Comparison of ENCODE assay signal across 15 cellular contexts in the genomic region with DNA sequence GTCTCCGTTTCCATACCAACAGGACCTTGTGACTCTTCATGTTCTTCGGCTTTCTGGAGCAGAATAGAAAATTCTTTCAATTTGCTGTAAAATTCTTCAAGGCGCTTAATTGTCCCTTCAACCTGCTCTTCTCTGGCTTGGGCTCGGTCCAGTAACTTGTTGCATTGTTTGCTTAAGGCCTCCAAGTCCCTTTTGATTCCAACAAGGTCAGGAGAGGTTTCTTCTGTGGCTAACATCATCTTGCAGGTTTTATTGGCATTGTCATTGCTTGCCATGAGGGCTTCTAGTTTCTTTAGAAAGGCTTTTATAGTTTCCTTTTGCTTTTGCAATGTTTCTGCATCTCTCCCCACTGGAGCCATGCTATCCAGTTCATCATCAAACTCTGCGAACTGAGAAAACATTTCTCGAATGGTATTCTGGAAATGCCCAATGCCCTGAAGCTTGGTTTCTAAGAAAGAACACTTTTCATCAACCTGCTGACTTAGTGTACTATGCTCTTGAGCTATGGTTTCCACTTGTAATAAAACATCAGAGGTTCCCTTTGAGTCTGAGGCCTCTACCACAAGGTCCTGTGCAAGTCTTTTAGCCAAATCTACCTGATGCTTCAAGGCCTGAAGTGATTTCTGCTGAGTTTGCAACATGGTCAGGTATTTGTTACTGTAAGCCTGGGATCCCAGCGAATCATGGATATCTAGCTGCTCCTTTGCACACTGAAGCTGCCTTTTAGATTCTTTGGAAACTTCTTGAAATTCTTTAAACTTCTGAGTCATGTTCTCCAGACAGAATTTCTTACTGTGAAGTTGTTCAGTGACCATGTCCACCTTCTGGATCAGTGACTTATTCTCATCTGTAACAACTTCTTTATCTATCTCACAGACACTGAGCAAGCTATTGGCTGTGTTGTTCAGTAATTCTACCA.
DNase-seq lines count a peak whose midpoint lies in the region; ATAC-seq and TF ChIP-seq lines count a peak whose summit lies in the region.
"Had no signal": no experiment of that assay in that cellular context is flagged by ENCODE, and none has a peak within 500 bp of the region (broad histone marks: within the 10 kb centered on the region; RNA-seq: fewer than 3 reads in every experiment).

No MANE protein-coding gene starts in this region.

- H3K9me3 ChIP-seq in heart left ventricle (no peaks in the 10 kb centered on the region), right cardiac atrium (ENCODE audit: control insufficient read depth, low read length) (no peaks in the 10 kb centered on the region), uterus (no peaks in the 10 kb centered on the region)
- H3K9me3 ChIP-seq: breast epithelium had no signal

- no peaks in the 10 kb centered on the region for H3K27me3 ChIP-seq in heart left ventricle
- no peaks in the 10 kb centered on the region for H3K27me3 ChIP-seq in right cardiac atrium (ENCODE audit: control insufficient read depth, insufficient read depth)
- no peaks in the 10 kb centered on the region for H3K27me3 ChIP-seq in brain microvascular endothelial cell (replicated peaks)
- H3K27me3 ChIP-seq in uterus = no peaks in the 10 kb centered on the region
- H3K27me3 ChIP-seq: breast epithelium had no signal

- H3K4me1 Mint-ChIP-seq in T-helper 2 cell treated with Interferon-gamma antibody and Interleukin-4, amounts not matched to agents 5 μg/mL and 100 μg/mL, for 36 hours (ENCODE audit: low read depth) = no peaks in the 10 kb centered on the region
- H3K4me1 Mint-ChIP-seq: activated CD4-positive, alpha-beta T cell treated with anti-CD3 and anti-CD28 coated beads, Interleukin-2, amount 10 ng/mL, durations not matched to agents 24 days and 14 days; activated T-helper 17 cell treated with anti-CD3 and anti-CD28 coated beads, Interleukin-2, amount 50 U/mL, for 72 hours; naive B cell had no signal

- H3K9me3 Mint-ChIP-seq in T-helper 2 cell treated with Interferon-gamma antibody and Interleukin-4, amounts not matched to agents 5 μg/mL and 100 μg/mL, for 36 hours = no peaks in the 10 kb centered on the region
- H3K9me3 Mint-ChIP-seq: activated CD4-positive, alpha-beta T cell treated with anti-CD3 and anti-CD28 coated beads, Interleukin-2, amount 10 ng/mL, durations not matched to agents 24 days and 14 days; activated T-helper 17 cell treated with anti-CD3 and anti-CD28 coated beads, Interleukin-2, amount 50 U/mL, for 72 hours; naive B cell had no signal

- peaks cover 0 to 54% (median 11%) of the 10 kb centered on the region in 9 donors for H3K36me3 ChIP-seq in heart left ventricle
- H3K36me3 ChIP-seq in brain microvascular endothelial cell (replicated peaks) = peaks cover 12% of the 10 kb centered on the region
- no peaks in the 10 kb centered on the region for H3K36me3 ChIP-seq in uterus
- H3K36me3 ChIP-seq: breast epithelium had no signal

- H3K36me3 Mint-ChIP-seq in T-helper 2 cell treated with Interferon-gamma antibody and Interleukin-4, amounts not matched to agents 5 μg/mL and 100 μg/mL, for 36 hours (ENCODE audit: low read depth) = no peaks in the 10 kb centered on the region
- H3K36me3 Mint-ChIP-seq: naive B cell had no signal

- intact Hi-C loops in heart left ventricle (cut with DNase I) = loop anchor here in 3 of 10 donors (5.0 to 10.0 kb wide), 3 partner anchors 55 to 190 kb away; no protein-coding TSS in a partner anchor
- intact Hi-C loops in right cardiac atrium (cut with DNase I) = no loop called here
- intact Hi-C loops in uterus (cut with DNase I; ENCODE audit: low total_unique reads) = no loop called here

- DNase-seq in heart left ventricle = no peak
- no peak for DNase-seq in right cardiac atrium
- peak; percentile 43 for DNase-seq in brain microvascular endothelial cell
- DNase-seq in kidney tubule cell (ENCODE audit: low spot score) = peak; percentile 94
- no peak for DNase-seq in uterus
- DNase-seq in central memory CD4-positive, alpha-beta T cell = no peak
- DNase-seq in activated CD8-positive, alpha-beta memory T cell treated with anti-CD3 and anti-CD28 coated beads for 24 hours = no peak
- no peak for DNase-seq in T-helper 2 cell treated with Interferon-gamma antibody and Interleukin-4, amounts not matched to agents 5 μg/mL and 100 μg/mL, for 36 hours (ENCODE audit: low spot score)
- DNase-seq: activated CD4-positive, alpha-beta T cell treated with anti-CD3 and anti-CD28 coated beads, Interleukin-2, amount 10 ng/mL, durations not matched to agents 24 days and 14 days; naive B cell had no signal

- no peak overlapping the region for H3K27ac Mint-ChIP-seq in T-helper 2 cell treated with Interferon-gamma antibody and Interleukin-4, amounts not matched to agents 5 μg/mL and 100 μg/mL, for 36 hours
- H3K27ac Mint-ChIP-seq: activated CD4-positive, alpha-beta T cell treated with anti-CD3 and anti-CD28 coated beads, Interleukin-2, amount 10 ng/mL, durations not matched to agents 24 days and 14 days; activated T-helper 17 cell treated with anti-CD3 and anti-CD28 coated beads, Interleukin-2, amount 50 U/mL, for 72 hours had no signal

- in situ Hi-C loops in brain microvascular endothelial cell (cut with HindIII; ENCODE audit: low pct_ligation_motif_present, low sequenced_read_pairs) = no loop called here

- no peak for TF ChIP-seq POLR2A in heart left ventricle (IDR thresholded peaks at IDR 0.05)
- TF ChIP-seq POLR2A in uterus (IDR thresholded peaks at IDR 0.05) = no peak

- H3K4me1 ChIP-seq in heart left ventricle (peaks cover 6 to 83% (median 43%) of the 10 kb centered on the region in 12 donors), right cardiac atrium (ENCODE audit: control insufficient read depth, insufficient read depth, low read length) (peaks cover 2% of the 10 kb centered on the region), uterus (peaks cover 0 to 12% of the 10 kb centered on the region in 2 donors)
- H3K4me1 ChIP-seq: breast epithelium had no signal

- H3K27ac ChIP-seq in heart left ventricle = peak overlapping the region in 8 of 12 donors; percentile 5 to 73 (median 20)
- H3K27ac ChIP-seq in right cardiac atrium (ENCODE audit: low read length) = no peak overlapping the region
- H3K27ac ChIP-seq in brain microvascular endothelial cell = no peak overlapping the region
- peak overlapping the region; percentile 10 to 77 for H3K27ac ChIP-seq in uterus
- H3K27ac ChIP-seq: 22Rv1, breast epithelium, epithelial cell of prostate had no signal

- no peak for ATAC-seq in heart left ventricle
- ATAC-seq in right cardiac atrium = no peak
- ATAC-seq: activated T-helper 17 cell treated with anti-CD3 and anti-CD28 coated beads, Interleukin-2, amount 50 U/mL, for 72 hours had no signal

- no peaks in the 10 kb centered on the region for H3K27me3 Mint-ChIP-seq in T-helper 2 cell treated with Interferon-gamma antibody and Interleukin-4, amounts not matched to agents 5 μg/mL and 100 μg/mL, for 36 hours (ENCODE audit: low read depth)
- H3K27me3 Mint-ChIP-seq: activated T-helper 17 cell treated with anti-CD3 and anti-CD28 coated beads, Interleukin-2, amount 50 U/mL, for 72 hours; naive B cell had no signal

- no peak overlapping the region for H3K4me3 ChIP-seq in heart left ventricle
- no peak overlapping the region for H3K4me3 ChIP-seq in right cardiac atrium (ENCODE audit: low read length)
- no peak overlapping the region for H3K4me3 ChIP-seq in brain microvascular endothelial cell (ENCODE audit: low read depth, low read length)
- no peak overlapping the region for H3K4me3 ChIP-seq in uterus
- H3K4me3 ChIP-seq: breast epithelium, skin epidermis had no signal

- no peak overlapping the region for H3K4me3 Mint-ChIP-seq in T-helper 2 cell treated with Interferon-gamma antibody and Interleukin-4, amounts not matched to agents 5 μg/mL and 100 μg/mL, for 36 hours
- H3K4me3 Mint-ChIP-seq: activated CD4-positive, alpha-beta T cell treated with anti-CD3 and anti-CD28 coated beads, Interleukin-2, amount 10 ng/mL, durations not matched to agents 24 days and 14 days; activated T-helper 17 cell treated with anti-CD3 and anti-CD28 coated beads, Interleukin-2, amount 50 U/mL, for 72 hours; naive B cell had no signal

- 78 to 87% (median 84%) methylated on average over 7 of the region's 7 CpGs for WGBS in heart left ventricle, 4 donors
- 92% methylated on average over 7 of the region's 7 CpGs for whole genome bisulfite sequencing in right cardiac atrium

- TF ChIP-seq CTCF in heart left ventricle (IDR thresholded peaks at IDR 0.05) (no peak), brain microvascular endothelial cell (IDR thresholded peaks at IDR 0.05; ENCODE audit: low read depth, low read length, missing control alignments) (no peak), uterus (IDR thresholded peaks at IDR 0.05) (no peak)

Comparison
In these comparisons a context has a peak if more than half of its experiments do, and no peak if none do; other contexts are left out.
1. H3K27ac ChIP-seq: peak in heart left ventricle (8 of 12) and uterus (2 of 2); none in right cardiac atrium (single experiment) and brain microvascular endothelial cell (single experiment).
2. DNase-seq: peak in brain microvascular endothelial cell (single experiment) and kidney tubule cell (single experiment); none in heart left ventricle (0 of 5), right cardiac atrium (0 of 3), uterus (0 of 2), central memory CD4-positive, alpha-beta T cell (single experiment), activated CD8-positive, alpha-beta memory T cell treated with anti-CD3 and anti-CD28 coated beads for 24 hours (single experiment) and T-helper 2 cell treated with Interferon-gamma antibody and Interleukin-4, amounts not matched to agents 5 μg/mL and 100 μg/mL, for 36 hours (single experiment).